17 cellular contexts compared by ENCODE assay signal in the genomic region with DNA sequence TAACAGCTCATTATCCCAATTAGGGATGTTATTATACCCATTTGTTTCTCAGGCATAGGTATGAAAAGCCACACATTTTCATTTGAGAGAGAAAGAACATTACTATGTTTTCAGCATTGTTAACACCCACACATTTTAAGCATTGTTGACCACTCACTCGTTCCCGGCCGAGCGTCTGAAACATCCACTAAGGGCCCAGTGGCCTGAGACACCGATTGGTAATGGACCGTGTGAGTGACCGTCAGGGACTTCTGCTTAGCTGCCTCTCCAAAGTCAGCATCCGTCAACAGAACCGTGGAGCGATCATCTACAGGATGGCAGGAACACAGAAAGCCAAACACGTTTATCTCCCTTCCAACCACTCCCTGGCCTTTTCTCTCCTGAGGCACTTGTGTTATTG.
DNase-seq lines count a peak whose midpoint lies in the region; ATAC-seq and TF ChIP-seq lines count a peak whose summit lies in the region.
"Had no signal": no experiment of that assay in that cellular context is flagged by ENCODE, and none has a peak within 500 bp of the region (broad histone marks: within the 10 kb centered on the region; RNA-seq: fewer than 3 reads in every experiment).

No MANE protein-coding gene starts in this region.

- TF ChIP-seq POLR2A in esophagus muscularis mucosa (IDR thresholded peaks at IDR 0.05; ENCODE audit: low read depth): no peak
- no peak for TF ChIP-seq POLR2A in stomach (IDR thresholded peaks at IDR 0.05)

- WGBS in esophagus muscularis mucosa: 85% methylated on average over 11 of the region's 11 CpGs
- WGBS in stomach, 5 donors: 83 to 91% (median 85%) methylated on average over 11 of the region's 11 CpGs
- WGBS in aorta, 2 donors: 90 to 93% methylated on average over 11 of the region's 11 CpGs

- TF ChIP-seq CTCF in esophagus muscularis mucosa (IDR thresholded peaks at IDR 0.05) (no peak), stomach (IDR thresholded peaks at IDR 0.05) (no peak)

- DNase-seq in NCI-H1436 (lab: John Stamatoyannopoulos, UW) (peak; percentile 10), NCI-H1436 treated with DMSO at 0.1 percent for 48 hours (lab: John Stamatoyannopoulos, UW) (no peak), esophagus muscularis mucosa (ENCODE audit: extremely low spot score) (no peak), stomach (no peak), aorta (no peak), T-helper 1 cell (no peak), ecto neural progenitor cell (ENCODE audit: low spot score) (no peak)
- DNase-seq: BE2C; Calu3; CD4-positive, alpha-beta T cell; HCEC 1CT; NCI-H2081; NCI-H524 treated with DMSO at 0.1 percent for 48 hours; RPMI8226; SIG-M5 had no signal

- no peaks in the 10 kb centered on the region for H3K9me3 ChIP-seq in esophagus muscularis mucosa
- no peaks in the 10 kb centered on the region for H3K9me3 ChIP-seq in stomach
- no peaks in the 10 kb centered on the region for H3K9me3 ChIP-seq in aorta (ENCODE audit: control insufficient read depth, low read length)
- H3K9me3 ChIP-seq: BE2C had no signal

- intact Hi-C loops in esophagus muscularis mucosa (cut with DNase I): no loop called here
- intact Hi-C loops in stomach (cut with DNase I; ENCODE audit: low total_unique reads): no loop called here
- intact Hi-C loops in aorta (cut with DNase I): no loop called here

- H3K27me3 ChIP-seq in esophagus muscularis mucosa: no peaks in the 10 kb centered on the region
- H3K27me3 ChIP-seq in stomach: peaks cover 0 to 5% (median 0%) of the 10 kb centered on the region in 3 donors
- H3K27me3 ChIP-seq in aorta (ENCODE audit: control insufficient read depth in 1 of 2, insufficient read depth in 2 of 2, low read length in 1 of 2): no peaks in the 10 kb centered on the region
- H3K27me3 ChIP-seq: BE2C had no signal

- no peaks in the 10 kb centered on the region for H3K36me3 ChIP-seq in esophagus muscularis mucosa
- no peaks in the 10 kb centered on the region for H3K36me3 ChIP-seq in stomach
- no peaks in the 10 kb centered on the region for H3K36me3 ChIP-seq in aorta (ENCODE audit: control insufficient read depth in 1 of 2, insufficient read depth in 2 of 2, low read length in 1 of 2)
- H3K36me3 ChIP-seq: BE2C had no signal

- H3K4me3 ChIP-seq in esophagus muscularis mucosa (no peak overlapping the region), stomach (no peak overlapping the region), aorta (ENCODE audit: low read length in 2 of 2) (no peak overlapping the region)

- H3K4me1 ChIP-seq in esophagus muscularis mucosa (peaks cover 19 to 77% (median 73%) of the 10 kb centered on the region in 4 donors), stomach (peaks cover 0 to 60% (median 19%) of the 10 kb centered on the region in 4 donors), aorta (ENCODE audit: control insufficient read depth in 1 of 2, insufficient read depth in 2 of 2, low read length in 2 of 2) (peaks cover 3 to 10% of the 10 kb centered on the region in 2 donors)
- H3K4me1 ChIP-seq: BE2C had no signal

- ATAC-seq in aorta (ENCODE audit: low FRiP score) (no peak), GM18519 (IDR thresholded peaks at IDR 0.05; ENCODE audit: low FRiP score, unreplicated experiment) (no peak)

- peak overlapping the region; percentile 85 to 91 (median 88) for H3K27ac ChIP-seq in esophagus muscularis mucosa (replicated peaks in 1 of 4)
- H3K27ac ChIP-seq in stomach: peak overlapping the region in 4 of 5 donors; percentile 63 to 86 (median 78)
- peak overlapping the region; percentile 71 to 95 for H3K27ac ChIP-seq in aorta (ENCODE audit: low read depth in 1 of 2, low read length in 2 of 2)
- H3K27ac ChIP-seq: 22Rv1 had no signal

- TF ChIP-seq EP300 in esophagus muscularis mucosa (IDR thresholded peaks at IDR 0.05): no peak
- TF ChIP-seq EP300 in stomach (IDR thresholded peaks at IDR 0.05): no peak
